Comparison of ENCODE assay signal across 10 cellular contexts in the genomic region with DNA sequence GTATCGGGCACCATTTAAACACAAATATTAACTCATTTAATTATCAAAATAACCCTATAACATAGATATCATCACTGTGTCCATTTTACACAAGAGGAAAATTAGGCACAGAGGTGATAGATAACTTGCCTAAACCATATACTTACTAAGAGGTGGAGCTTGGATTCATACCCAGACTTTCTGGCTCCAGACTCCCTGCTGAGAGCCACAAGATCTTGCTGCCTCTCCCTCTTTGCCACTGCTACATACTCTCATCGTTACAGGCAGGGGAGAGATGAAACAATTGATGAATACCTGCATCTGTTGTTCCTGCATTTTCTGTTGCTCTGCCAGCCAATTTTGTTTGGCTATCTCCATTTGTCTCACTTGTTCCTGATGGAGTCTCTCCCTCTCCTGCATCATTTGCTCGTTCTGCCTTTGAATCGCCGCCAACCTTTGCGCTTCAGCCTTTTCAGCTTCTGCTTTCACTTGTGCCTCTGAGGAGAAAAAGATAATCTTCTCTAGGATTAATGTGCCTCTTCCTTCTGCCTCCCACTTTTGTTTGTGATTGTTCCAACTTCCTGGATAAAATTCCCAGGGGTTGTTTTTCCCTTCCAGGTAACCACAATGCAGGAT. TPM values are rescaled to one million over a fixed set of nuclear protein-coding genes. Genes with fewer than 3 reads are reported as not detected.
A peak's percentile ranks its signal among the peaks of the same experiment; 100 is the strongest.
DNase-seq lines count a peak whose midpoint lies in the region; ATAC-seq and TF ChIP-seq lines count a peak whose summit lies in the region.
"Had no signal": no experiment of that assay in that cellular context is flagged by ENCODE, and none has a peak within 500 bp of the region (broad histone marks: within the 10 kb centered on the region; RNA-seq: fewer than 3 reads in every experiment).

No MANE protein-coding gene starts in this region.

- H3K4me3 Mint-ChIP-seq in T-helper 1 cell treated with Interleukin-12 subunit alpha and Interleukin-12 subunit beta and Interleukin-4 antibody, amounts not matched to agents 30 μg/mL and 1 μg/mL, for 36 hours, result peak overlapping the region; percentile 80

- TF ChIP-seq CTCF in foreskin keratinocyte (conservative IDR thresholded peaks at IDR 0.05) (no peak), left lung (IDR thresholded peaks at IDR 0.05) (no peak)

- peak; percentile 21 for ATAC-seq in foreskin keratinocyte
- ATAC-seq in left lung, result no peak
- no peak for ATAC-seq in GM21423 (IDR thresholded peaks at IDR 0.05; ENCODE audit: unreplicated experiment)

- intact Hi-C loops in left lung (cut with DNase I), result no loop called here

- peaks cover 81% of the 10 kb centered on the region for H3K36me3 Mint-ChIP-seq in T-helper 1 cell treated with Interleukin-12 subunit alpha and Interleukin-12 subunit beta and Interleukin-4 antibody, amounts not matched to agents 30 μg/mL and 1 μg/mL, for 36 hours (ENCODE audit: low read depth)

- H3K4me3 ChIP-seq in stomach smooth muscle (ENCODE audit: low read length in 2 of 2) (peak overlapping the region; percentile 70 to 76), left lung (no peak overlapping the region)
- H3K4me3 ChIP-seq: lung had no signal

- peaks cover 69% of the 10 kb centered on the region for H3K4me1 Mint-ChIP-seq in T-helper 1 cell treated with Interleukin-12 subunit alpha and Interleukin-12 subunit beta and Interleukin-4 antibody, amounts not matched to agents 30 μg/mL and 1 μg/mL, for 36 hours (ENCODE audit: low read depth)

- no peak for DNase-seq in T-helper 1 cell
- DNase-seq in NCI-H69 (lab: John Stamatoyannopoulos, UW), result peak; percentile 92
- DNase-seq in foreskin keratinocyte, result no peak
- no peak for DNase-seq in cerebellar nuclear complex (lab: John Stamatoyannopoulos, UW)
- DNase-seq in left lung, result no peak

- no peaks in the 10 kb centered on the region for H3K9me3 ChIP-seq in stomach smooth muscle (ENCODE audit: control insufficient read depth in 2 of 2, low read length in 2 of 2)
- no peaks in the 10 kb centered on the region for H3K9me3 ChIP-seq in left lung

- H3K27ac ChIP-seq in foreskin keratinocyte (no peak overlapping the region), stomach smooth muscle (ENCODE audit: low read length) (peak overlapping the region; percentile 31), left lung (peak overlapping the region in 1 of 2 donors; percentile 71)
- H3K27ac ChIP-seq: HL-60 had no signal

- H3K9ac ChIP-seq in stomach smooth muscle (ENCODE audit: low read length in 2 of 2), result peak overlapping the region; percentile 34 to 48

- peaks cover 6% of the 10 kb centered on the region for H3K9me3 Mint-ChIP-seq in T-helper 1 cell treated with Interleukin-12 subunit alpha and Interleukin-12 subunit beta and Interleukin-4 antibody, amounts not matched to agents 30 μg/mL and 1 μg/mL, for 36 hours

- H3K4me1 ChIP-seq in foreskin keratinocyte, result no peaks in the 10 kb centered on the region
- H3K4me1 ChIP-seq in stomach smooth muscle (ENCODE audit: control insufficient read depth, insufficient read depth, low read length), result peaks cover 22% of the 10 kb centered on the region
- H3K4me1 ChIP-seq in left lung, result peaks cover 0 to 39% of the 10 kb centered on the region in 2 donors

- H3K27ac Mint-ChIP-seq in T-helper 1 cell treated with Interleukin-12 subunit alpha and Interleukin-12 subunit beta and Interleukin-4 antibody, amounts not matched to agents 30 μg/mL and 1 μg/mL, for 36 hours, result peak overlapping the region; percentile 57

- no peaks in the 10 kb centered on the region for H3K27me3 Mint-ChIP-seq in T-helper 1 cell treated with Interleukin-12 subunit alpha and Interleukin-12 subunit beta and Interleukin-4 antibody, amounts not matched to agents 30 μg/mL and 1 μg/mL, for 36 hours (ENCODE audit: low read depth)

- no peaks in the 10 kb centered on the region for H3K27me3 ChIP-seq in foreskin keratinocyte
- no peaks in the 10 kb centered on the region for H3K27me3 ChIP-seq in stomach smooth muscle (ENCODE audit: control insufficient read depth in 1 of 2, insufficient read depth in 2 of 2, low read length in 2 of 2)
- no peaks in the 10 kb centered on the region for H3K27me3 ChIP-seq in left lung

- H3K36me3 ChIP-seq in stomach smooth muscle (ENCODE audit: control insufficient read depth in 2 of 2, insufficient read depth in 2 of 2, low read length in 2 of 2), result no peaks in the 10 kb centered on the region
- peaks cover 0 to 38% of the 10 kb centered on the region in 2 donors for H3K36me3 ChIP-seq in left lung

RNA-seq across cellular contexts. Expression of a gene that starts 10.6 kb away (rescaled TPM):
- total RNA-seq in foreskin keratinocyte (not detected in 2 replicates), left lung (10 to 100 TPM in 1 of 2 donors, 1 to 10 TPM in 1; 3.0 to 17.4 TPM)
- polyA plus RNA-seq in foreskin keratinocyte, result not detected in 2 replicates

Comparison
In these comparisons a context has a peak if more than half of its experiments do, and no peak if none do; other contexts are left out.
1. H3K4me3 ChIP-seq: peak in stomach smooth muscle (2 of 2); none in left lung (0 of 2).